ENCODE assay signal across 1 cellular context in the genomic region with DNA sequence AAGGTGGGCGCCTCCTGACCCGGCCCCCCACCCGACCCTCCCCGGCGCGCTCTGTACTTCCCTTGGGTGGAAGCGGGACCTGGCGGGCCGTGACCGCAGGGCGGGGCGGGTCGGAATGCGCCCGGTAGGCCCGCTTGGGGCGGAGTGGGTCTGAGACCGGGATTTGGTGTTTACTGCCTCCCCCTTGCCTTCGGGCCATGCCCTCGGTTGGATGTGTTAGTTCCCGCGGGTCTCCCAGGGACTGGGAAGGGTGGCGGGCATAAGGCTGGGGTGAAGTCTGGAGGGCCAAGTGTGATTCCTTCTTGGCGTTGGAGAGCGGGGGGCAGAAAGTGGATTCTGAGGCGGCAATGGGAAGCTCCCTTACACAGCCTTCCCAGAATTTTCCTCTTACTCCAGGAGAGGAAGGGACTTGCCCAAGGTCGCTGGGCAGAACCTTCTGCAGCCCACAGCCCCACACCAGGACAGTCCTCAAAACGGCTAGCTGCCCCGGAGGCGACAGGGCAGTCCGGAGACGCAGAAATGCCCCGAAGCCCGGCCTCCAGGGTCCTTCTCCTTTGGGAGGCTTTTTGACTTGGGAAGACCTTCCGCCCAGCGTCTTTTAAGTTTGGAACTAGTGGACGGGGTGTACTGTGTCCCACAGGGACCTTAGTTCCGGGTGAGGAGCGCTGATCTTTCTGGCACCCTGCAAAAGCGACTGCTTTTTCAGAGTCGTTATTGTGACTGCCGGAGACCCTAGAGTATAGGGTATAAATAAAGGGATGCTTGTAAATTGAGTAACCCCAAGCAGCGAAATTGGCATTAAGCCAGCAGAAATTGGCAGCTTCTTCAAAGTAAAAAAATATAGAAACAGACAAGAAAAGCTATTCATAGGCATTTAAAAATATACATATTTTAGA.
TF ChIP-seq lines count a peak whose summit lies in the region.

No MANE protein-coding gene starts in this region.

TF ChIP-seq in GM23338, 12 proteins besides CTCF, POLR2A, EP300 and RAD21 (continued from another document):
- no peak for TF ChIP-seq EZH2phosphoT487 (IDR thresholded peaks at IDR 0.05; ENCODE audit: unreplicated experiment)
- TF ChIP-seq NANOG (IDR thresholded peaks at IDR 0.05; ENCODE audit: borderline replicate concordance): no peak
- no peak for TF ChIP-seq ZNF114 (CRISPR knock-in tag; IDR thresholded peaks at IDR 0.05)
- TF ChIP-seq, protein P1, sequence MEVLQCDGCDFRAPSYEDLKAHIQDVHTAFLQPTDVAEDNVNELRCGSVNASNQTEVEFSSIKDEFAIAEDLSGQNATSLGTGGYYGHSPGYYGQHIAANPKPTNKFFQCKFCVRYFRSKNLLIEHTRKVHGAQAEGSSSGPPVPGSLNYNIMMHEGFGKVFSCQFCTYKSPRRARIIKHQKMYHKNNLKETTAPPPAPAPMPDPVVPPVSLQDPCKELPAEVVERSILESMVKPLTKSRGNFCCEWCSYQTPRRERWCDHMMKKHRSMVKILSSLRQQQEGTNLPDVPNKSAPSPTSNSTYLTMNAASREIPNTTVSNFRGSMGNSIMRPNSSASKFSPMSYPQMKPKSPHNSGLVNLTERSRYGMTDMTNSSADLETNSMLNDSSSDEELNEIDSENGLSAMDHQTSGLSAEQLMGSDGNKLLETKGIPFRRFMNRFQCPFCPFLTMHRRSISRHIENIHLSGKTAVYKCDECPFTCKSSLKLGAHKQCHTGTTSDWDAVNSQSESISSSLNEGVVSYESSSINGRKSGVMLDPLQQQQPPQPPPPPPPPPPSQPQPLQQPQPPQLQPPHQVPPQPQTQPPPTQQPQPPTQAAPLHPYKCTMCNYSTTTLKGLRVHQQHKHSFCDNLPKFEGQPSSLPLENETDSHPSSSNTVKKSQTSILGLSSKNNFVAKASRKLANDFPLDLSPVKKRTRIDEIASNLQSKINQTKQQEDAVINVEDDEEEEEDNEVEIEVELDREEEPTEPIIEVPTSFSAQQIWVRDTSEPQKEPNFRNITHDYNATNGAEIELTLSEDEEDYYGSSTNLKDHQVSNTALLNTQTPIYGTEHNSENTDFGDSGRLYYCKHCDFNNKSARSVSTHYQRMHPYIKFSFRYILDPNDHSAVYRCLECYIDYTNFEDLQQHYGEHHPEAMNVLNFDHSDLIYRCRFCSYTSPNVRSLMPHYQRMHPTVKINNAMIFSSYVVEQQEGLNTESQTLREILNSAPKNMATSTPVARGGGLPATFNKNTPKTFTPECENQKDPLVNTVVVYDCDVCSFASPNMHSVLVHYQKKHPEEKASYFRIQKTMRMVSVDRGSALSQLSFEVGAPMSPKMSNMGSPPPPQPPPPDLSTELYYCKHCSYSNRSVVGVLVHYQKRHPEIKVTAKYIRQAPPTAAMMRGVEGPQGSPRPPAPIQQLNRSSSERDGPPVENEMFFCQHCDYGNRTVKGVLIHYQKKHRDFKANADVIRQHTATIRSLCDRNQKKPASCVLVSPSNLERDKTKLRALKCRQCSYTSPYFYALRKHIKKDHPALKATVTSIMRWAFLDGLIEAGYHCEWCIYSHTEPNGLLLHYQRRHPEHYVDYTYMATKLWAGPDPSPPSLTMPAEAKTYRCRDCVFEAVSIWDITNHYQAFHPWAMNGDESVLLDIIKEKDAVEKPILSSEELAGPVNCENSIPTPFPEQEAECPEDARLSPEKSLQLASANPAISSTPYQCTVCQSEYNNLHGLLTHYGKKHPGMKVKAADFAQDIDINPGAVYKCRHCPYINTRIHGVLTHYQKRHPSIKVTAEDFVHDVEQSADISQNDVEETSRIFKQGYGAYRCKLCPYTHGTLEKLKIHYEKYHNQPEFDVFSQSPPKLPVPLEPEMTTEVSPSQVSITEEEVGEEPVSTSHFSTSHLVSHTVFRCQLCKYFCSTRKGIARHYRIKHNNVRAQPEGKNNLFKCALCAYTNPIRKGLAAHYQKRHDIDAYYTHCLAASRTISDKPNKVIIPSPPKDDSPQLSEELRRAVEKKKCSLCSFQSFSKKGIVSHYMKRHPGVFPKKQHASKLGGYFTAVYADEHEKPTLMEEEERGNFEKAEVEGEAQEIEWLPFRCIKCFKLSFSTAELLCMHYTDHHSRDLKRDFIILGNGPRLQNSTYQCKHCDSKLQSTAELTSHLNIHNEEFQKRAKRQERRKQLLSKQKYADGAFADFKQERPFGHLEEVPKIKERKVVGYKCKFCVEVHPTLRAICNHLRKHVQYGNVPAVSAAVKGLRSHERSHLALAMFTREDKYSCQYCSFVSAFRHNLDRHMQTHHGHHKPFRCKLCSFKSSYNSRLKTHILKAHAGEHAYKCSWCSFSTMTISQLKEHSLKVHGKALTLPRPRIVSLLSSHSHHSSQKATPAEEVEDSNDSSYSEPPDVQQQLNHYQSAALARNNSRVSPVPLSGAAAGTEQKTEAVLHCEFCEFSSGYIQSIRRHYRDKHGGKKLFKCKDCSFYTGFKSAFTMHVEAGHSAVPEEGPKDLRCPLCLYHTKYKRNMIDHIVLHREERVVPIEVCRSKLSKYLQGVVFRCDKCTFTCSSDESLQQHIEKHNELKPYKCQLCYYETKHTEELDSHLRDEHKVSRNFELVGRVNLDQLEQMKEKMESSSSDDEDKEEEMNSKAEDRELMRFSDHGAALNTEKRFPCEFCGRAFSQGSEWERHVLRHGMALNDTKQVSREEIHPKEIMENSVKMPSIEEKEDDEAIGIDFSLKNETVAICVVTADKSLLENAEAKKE (CRISPR knock-in tag; IDR thresholded peaks at IDR 0.05): no peak
- no peak for TF ChIP-seq POLR2AphosphoS5 (IDR thresholded peaks at IDR 0.05; ENCODE audit: low read depth)
- TF ChIP-seq ZNF331 (CRISPR knock-in tag; IDR thresholded peaks at IDR 0.05; ENCODE audit: low read depth): no peak
- TF ChIP-seq, protein P2, sequence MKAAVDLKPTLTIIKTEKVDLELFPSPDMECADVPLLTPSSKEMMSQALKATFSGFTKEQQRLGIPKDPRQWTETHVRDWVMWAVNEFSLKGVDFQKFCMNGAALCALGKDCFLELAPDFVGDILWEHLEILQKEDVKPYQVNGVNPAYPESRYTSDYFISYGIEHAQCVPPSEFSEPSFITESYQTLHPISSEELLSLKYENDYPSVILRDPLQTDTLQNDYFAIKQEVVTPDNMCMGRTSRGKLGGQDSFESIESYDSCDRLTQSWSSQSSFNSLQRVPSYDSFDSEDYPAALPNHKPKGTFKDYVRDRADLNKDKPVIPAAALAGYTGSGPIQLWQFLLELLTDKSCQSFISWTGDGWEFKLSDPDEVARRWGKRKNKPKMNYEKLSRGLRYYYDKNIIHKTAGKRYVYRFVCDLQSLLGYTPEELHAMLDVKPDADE (IDR thresholded peaks at IDR 0.05): no peak
TF ChIP-seq in GM23338: peak in this region for 0.
